ENCODE assay signal across 17 cellular contexts in the genomic region with DNA sequence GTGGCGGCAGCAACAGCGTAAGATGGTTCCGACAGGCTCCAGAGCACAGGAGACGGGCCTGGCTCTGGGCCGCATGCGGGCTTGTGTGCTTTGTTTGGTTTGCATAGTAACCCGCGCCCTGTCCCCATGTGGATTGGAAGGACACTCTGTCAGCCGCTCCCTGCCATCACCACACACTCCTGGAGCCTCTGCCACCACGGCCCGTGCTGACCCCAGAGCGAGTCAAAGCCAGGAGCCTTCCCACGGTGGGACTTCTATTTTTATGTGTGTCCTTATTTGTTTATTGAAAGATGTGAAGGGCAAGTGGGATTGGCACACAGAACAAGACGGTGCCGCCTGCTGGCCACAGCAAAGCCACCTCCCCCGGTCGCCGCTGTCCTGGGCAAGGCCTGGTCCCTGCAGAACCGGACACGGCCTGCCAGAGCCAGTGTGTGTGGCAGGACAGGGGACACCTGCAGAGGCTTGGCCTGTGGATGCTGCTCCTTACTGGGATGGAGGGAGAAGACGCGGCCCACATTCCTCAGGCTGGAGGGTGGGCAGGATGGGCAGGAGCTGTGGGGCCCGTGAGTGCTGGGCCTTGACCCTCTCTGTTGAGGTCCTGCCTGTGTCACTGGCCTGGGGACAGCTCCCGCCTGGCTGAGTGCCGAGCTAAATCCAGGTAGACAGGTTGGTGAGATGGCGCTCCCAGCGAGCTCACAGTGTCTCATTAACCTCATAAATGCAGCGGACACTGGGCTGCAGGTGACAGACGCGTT.
DNase-seq lines count a peak whose midpoint lies in the region; ATAC-seq, FAIRE-seq and TF ChIP-seq lines count a peak whose summit lies in the region.
"Had no signal": no experiment of that assay in that cellular context is flagged by ENCODE, and none has a peak within 500 bp of the region (broad histone marks: within the 10 kb centered on the region; RNA-seq: fewer than 3 reads in every experiment).

No MANE protein-coding gene starts in this region.

- no peak for TF ChIP-seq POLR2A in gastroesophageal sphincter (IDR thresholded peaks at IDR 0.05)
- TF ChIP-seq POLR2A in uterus (IDR thresholded peaks at IDR 0.05) = no peak

- H3K27me3 ChIP-seq in gastroesophageal sphincter (no peaks in the 10 kb centered on the region), uterus (no peaks in the 10 kb centered on the region)

- no peaks in the 10 kb centered on the region for H3K27me3 Mint-ChIP-seq in activated naive CD4-positive, alpha-beta T cell treated with anti-CD3 and anti-CD28 coated beads, Interleukin-2, amount 10 ng/mL, durations not matched to agents 7 days and 5 days
- H3K27me3 Mint-ChIP-seq: activated T-helper 17 cell treated with anti-CD3 and anti-CD28 coated beads, Interleukin-2, amount 50 U/mL, for 72 hours; memory B cell had no signal

- peaks cover 0 to 6% of the 10 kb centered on the region in 2 donors for H3K36me3 Mint-ChIP-seq in activated naive CD4-positive, alpha-beta T cell treated with anti-CD3 and anti-CD28 coated beads, Interleukin-2, amount 50 U/mL, for 72 hours
- H3K36me3 Mint-ChIP-seq in activated naive CD4-positive, alpha-beta T cell treated with anti-CD3 and anti-CD28 coated beads, Interleukin-2, amount 10 ng/mL, durations not matched to agents 7 days and 5 days = peaks cover 10% of the 10 kb centered on the region

- H3K4me3 ChIP-seq in gastroesophageal sphincter (no peak overlapping the region), mucosa of descending colon (no peak overlapping the region), uterus (no peak overlapping the region)

- TF ChIP-seq CTCF in gastroesophageal sphincter (IDR thresholded peaks at IDR 0.05) (no peak), mucosa of descending colon (IDR thresholded peaks at IDR 0.05) (no peak), uterus (IDR thresholded peaks at IDR 0.05) (no peak)

- H3K4me1 ChIP-seq in gastroesophageal sphincter = peaks cover 0 to 26% (median 0%) of the 10 kb centered on the region in 3 donors
- peaks cover 11% of the 10 kb centered on the region for H3K4me1 ChIP-seq in mucosa of descending colon (ENCODE audit: low read depth)
- no peaks in the 10 kb centered on the region for H3K4me1 ChIP-seq in uterus

- H3K36me3 ChIP-seq in gastroesophageal sphincter = peaks cover 0 to 43% of the 10 kb centered on the region in 2 donors
- no peaks in the 10 kb centered on the region for H3K36me3 ChIP-seq in mucosa of descending colon (ENCODE audit: low read depth)
- no peaks in the 10 kb centered on the region for H3K36me3 ChIP-seq in uterus

- no peaks in the 10 kb centered on the region for H3K9me3 Mint-ChIP-seq in activated naive CD4-positive, alpha-beta T cell treated with anti-CD3 and anti-CD28 coated beads, Interleukin-2, amount 50 U/mL, for 72 hours
- no peaks in the 10 kb centered on the region for H3K9me3 Mint-ChIP-seq in activated naive CD4-positive, alpha-beta T cell treated with anti-CD3 and anti-CD28 coated beads, Interleukin-2, amount 10 ng/mL, durations not matched to agents 7 days and 5 days
- H3K9me3 Mint-ChIP-seq: activated T-helper 17 cell treated with anti-CD3 and anti-CD28 coated beads, Interleukin-2, amount 50 U/mL, for 72 hours; CD8-positive, alpha-beta T cell; memory B cell had no signal

- no peak for TF ChIP-seq EP300 in gastroesophageal sphincter (IDR thresholded peaks at IDR 0.05)

- intact Hi-C loops in mucosa of descending colon (cut with DNase I, micrococcal nuclease) = no loop called here
- intact Hi-C loops in uterus (cut with DNase I; ENCODE audit: low total_unique reads) = no loop called here

- peak overlapping the region; percentile 60 to 77 for H3K27ac Mint-ChIP-seq in activated naive CD4-positive, alpha-beta T cell treated with anti-CD3 and anti-CD28 coated beads, Interleukin-2, amount 50 U/mL, for 72 hours
- no peak overlapping the region for H3K27ac Mint-ChIP-seq in activated naive CD4-positive, alpha-beta T cell treated with anti-CD3 and anti-CD28 coated beads, Interleukin-2, amount 10 ng/mL, durations not matched to agents 7 days and 5 days
- H3K27ac Mint-ChIP-seq: activated CD8-positive, alpha-beta T cell treated with anti-CD3 and anti-CD28 coated beads, Interleukin-2, amount 10 ng/mL, durations not matched to agents 7 days and 5 days; activated T-helper 17 cell treated with anti-CD3 and anti-CD28 coated beads, Interleukin-2, amount 50 U/mL, for 72 hours; CD8-positive, alpha-beta T cell; memory B cell had no signal

- WGBS in gastroesophageal sphincter (ENCODE audit: low coverage in 1 of 2), 2 donors = no CpG with 5 or more reads among the region's 30 CpGs

- H3K27ac ChIP-seq in gastroesophageal sphincter = peak overlapping the region in 1 of 4 donors; percentile 33
- peak overlapping the region; percentile 25 to 53 for H3K27ac ChIP-seq in uterus

- CTCF ChIA-PET in activated naive CD4-positive, alpha-beta T cell treated with anti-CD3 and anti-CD28 coated beads, Interleukin-2, amount 10 ng/mL, durations not matched to agents 7 days and 5 days (lab: Charles Lee) = no interaction called here

- no peak for DNase-seq in activated naive CD4-positive, alpha-beta T cell treated with anti-CD3 and anti-CD28 coated beads, Interleukin-2, amount 50 U/mL, for 72 hours (ENCODE audit: low spot score in 2 of 2)
- no peak for DNase-seq in activated naive CD4-positive, alpha-beta T cell treated with anti-CD3 and anti-CD28 coated beads, Interleukin-2, amount 10 ng/mL, durations not matched to agents 7 days and 5 days
- DNase-seq in mucosa of descending colon = peak in 2 of 3 donors; percentile 37 to 56
- no peak for DNase-seq in uterus
- DNase-seq in T-helper 1 cell = no peak
- DNase-seq in HTR-8/SVneo (ENCODE audit: insufficient read length, low spot score) = no peak
- DNase-seq: activated CD8-positive, alpha-beta T cell treated with anti-CD3 and anti-CD28 coated beads, Interleukin-2, amount 10 ng/mL, durations not matched to agents 7 days and 5 days; CD8-positive, alpha-beta T cell; KG1; NCI-H1436 treated with DMSO at 0.1 percent for 48 hours; NCI-H510A had no signal

- no peak for FAIRE-seq in HTR-8/SVneo (lab: Jason Lieb, UNC)
- FAIRE-seq: A204.1, astrocyte had no signal

- H3K4me3 Mint-ChIP-seq in activated naive CD4-positive, alpha-beta T cell treated with anti-CD3 and anti-CD28 coated beads, Interleukin-2, amount 10 ng/mL, durations not matched to agents 7 days and 5 days = no peak overlapping the region
- H3K4me3 Mint-ChIP-seq: activated CD8-positive, alpha-beta T cell treated with anti-CD3 and anti-CD28 coated beads, Interleukin-2, amount 10 ng/mL, durations not matched to agents 7 days and 5 days; activated T-helper 17 cell treated with anti-CD3 and anti-CD28 coated beads, Interleukin-2, amount 50 U/mL, for 72 hours; CD8-positive, alpha-beta T cell; memory B cell had no signal

- ATAC-seq in activated naive CD4-positive, alpha-beta T cell treated with anti-CD3 and anti-CD28 coated beads, Interleukin-2, amount 50 U/mL, for 72 hours = no peak
- ATAC-seq in gastroesophageal sphincter (peak; percentile 5), mucosa of descending colon (no peak), GM19023 (IDR thresholded peaks at IDR 0.05; ENCODE audit: unreplicated experiment) (no peak)
- ATAC-seq: activated CD8-positive, alpha-beta T cell treated with anti-CD3 and anti-CD28 coated beads, Interleukin-2, amount 10 ng/mL, durations not matched to agents 7 days and 5 days; activated T-helper 17 cell treated with anti-CD3 and anti-CD28 coated beads, Interleukin-2, amount 50 U/mL, for 72 hours; CD8-positive, alpha-beta T cell had no signal

- no peaks in the 10 kb centered on the region for H3K4me1 Mint-ChIP-seq in activated naive CD4-positive, alpha-beta T cell treated with anti-CD3 and anti-CD28 coated beads, Interleukin-2, amount 10 ng/mL, durations not matched to agents 7 days and 5 days
- H3K4me1 Mint-ChIP-seq: activated T-helper 17 cell treated with anti-CD3 and anti-CD28 coated beads, Interleukin-2, amount 50 U/mL, for 72 hours had no signal

- no peaks in the 10 kb centered on the region for H3K9me3 ChIP-seq in gastroesophageal sphincter
- no peaks in the 10 kb centered on the region for H3K9me3 ChIP-seq in mucosa of descending colon
- H3K9me3 ChIP-seq in uterus = no peaks in the 10 kb centered on the region

Comparison
In these comparisons a context has a peak if more than half of its experiments do, and no peak if none do; other contexts are left out.
1. DNase-seq: peak in mucosa of descending colon (2 of 3); none in activated naive CD4-positive, alpha-beta T cell treated with anti-CD3 and anti-CD28 coated beads, Interleukin-2, amount 50 U/mL, for 72 hours (0 of 2), activated naive CD4-positive, alpha-beta T cell treated with anti-CD3 and anti-CD28 coated beads, Interleukin-2, amount 10 ng/mL, durations not matched to agents 7 days and 5 days (single experiment), uterus (0 of 2), T-helper 1 cell (0 of 5) and HTR-8/SVneo (single experiment).